7 cellular contexts compared by ENCODE assay signal in the genomic region with DNA sequence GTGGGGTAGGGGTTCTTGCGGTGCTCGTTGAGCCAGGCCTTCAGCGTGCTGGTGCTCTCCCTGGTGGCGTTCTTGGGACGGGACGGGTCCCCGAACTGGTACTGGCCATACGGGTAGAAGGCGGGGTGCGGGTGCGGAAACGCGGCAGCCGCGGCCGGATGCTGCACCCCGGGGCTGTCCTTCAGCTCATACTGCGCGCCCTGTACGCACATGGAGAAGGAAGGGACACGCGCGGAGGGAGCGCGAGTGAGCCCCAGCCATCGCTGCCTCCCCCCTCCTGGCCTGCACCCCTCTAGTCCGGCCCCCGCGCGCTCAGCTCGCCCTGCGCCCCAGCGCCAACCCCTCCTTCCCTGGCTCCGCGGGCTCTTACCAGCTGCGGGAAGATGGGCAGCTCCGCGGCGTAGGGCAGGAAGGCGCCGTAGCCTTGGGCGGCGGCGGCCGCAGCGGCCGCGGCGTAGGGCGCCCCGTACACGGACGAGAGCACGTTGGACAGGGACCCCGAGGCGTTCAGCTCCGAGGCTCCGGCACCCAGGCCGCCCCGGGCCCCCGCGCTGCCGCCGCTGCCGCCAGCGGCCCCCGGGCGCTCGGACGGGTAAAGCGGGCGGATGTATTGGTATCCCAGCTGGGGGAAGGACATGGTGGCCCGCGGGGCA. TPM values are rescaled to one million over a fixed set of nuclear protein-coding genes. Genes with fewer than 3 reads are reported as not detected.
DNase-seq lines count a peak whose midpoint lies in the region; ATAC-seq and TF ChIP-seq lines count a peak whose summit lies in the region.

No MANE protein-coding gene starts in this region.

- H3K36me3 ChIP-seq in HAP-1 (replicated peaks) (no peaks in the 10 kb centered on the region), Peyer's patch (no peaks in the 10 kb centered on the region), esophagus muscularis mucosa (no peaks in the 10 kb centered on the region), parathyroid adenoma (ENCODE audit: control insufficient read depth, insufficient read depth, low read length) (no peaks in the 10 kb centered on the region)
- H3K36me3 ChIP-seq in CD8-positive, alpha-beta T cell (ENCODE audit: insufficient read depth, low read length) = no peaks in the 10 kb centered on the region

- H3K4me1 ChIP-seq in HAP-1 (no peaks in the 10 kb centered on the region), Peyer's patch (peaks cover 0 to 57% (median 0%) of the 10 kb centered on the region in 4 donors), esophagus muscularis mucosa (peaks cover 31 to 83% (median 76%) of the 10 kb centered on the region in 4 donors), parathyroid adenoma (no peaks in the 10 kb centered on the region)
- H3K4me1 ChIP-seq in CD8-positive, alpha-beta T cell (ENCODE audit: insufficient read depth, low read length) = no peaks in the 10 kb centered on the region

- no peaks in the 10 kb centered on the region for H3K9me3 Mint-ChIP-seq in CD8-positive, alpha-beta T cell

- TF ChIP-seq POLR2A in Peyer's patch (IDR thresholded peaks at IDR 0.05) (no peak), esophagus muscularis mucosa (IDR thresholded peaks at IDR 0.05; ENCODE audit: low read depth) (no peak)

- POLR2A ChIA-PET in CD8-positive, alpha-beta T cell (lab: Charles Lee) = no interaction called here

- H2AFZ ChIP-seq in parathyroid adenoma = peak overlapping the region; percentile 17

- no peak for ATAC-seq in CD8-positive, alpha-beta T cell
- ATAC-seq in GM19023 (IDR thresholded peaks at IDR 0.05; ENCODE audit: unreplicated experiment) = no peak

- TF ChIP-seq EP300 in esophagus muscularis mucosa (IDR thresholded peaks at IDR 0.05) = no peak

- peaks cover 30% of the 10 kb centered on the region for H3K4me1 Mint-ChIP-seq in CD8-positive, alpha-beta T cell (ENCODE audit: low read depth)

- H3K9ac ChIP-seq in parathyroid adenoma = no peak overlapping the region

- H3K27ac ChIP-seq in Peyer's patch (no peak overlapping the region), esophagus muscularis mucosa (replicated peaks in 1 of 4) (no peak overlapping the region), parathyroid adenoma (no peak overlapping the region)
- no peak overlapping the region for H3K27ac ChIP-seq in CD8-positive, alpha-beta T cell (ENCODE audit: low read depth, low read length)

- WGBS in esophagus muscularis mucosa = 1% methylated on average over 14 of the region's 74 CpGs

- no peak for TF ChIP-seq CTCF in Peyer's patch (IDR thresholded peaks at IDR 0.05)
- no peak for TF ChIP-seq CTCF in esophagus muscularis mucosa (IDR thresholded peaks at IDR 0.05)
- TF ChIP-seq CTCF in parathyroid adenoma (IDR thresholded peaks at IDR 0.05) = no peak
- TF ChIP-seq CTCF in CD8-positive, alpha-beta T cell (IDR thresholded peaks at IDR 0.05) = no peak

- H3K4me3 ChIP-seq in HAP-1 (peak overlapping the region; percentile 61), Peyer's patch (peak overlapping the region in 3 of 4 donors; percentile 26 to 51 (median 44)), esophagus muscularis mucosa (peak overlapping the region; percentile 53 to 65 (median 56)), parathyroid adenoma (ENCODE audit: low read depth, low read length) (peak overlapping the region; percentile 60)
- no peak overlapping the region for H3K4me3 ChIP-seq in CD8-positive, alpha-beta T cell (ENCODE audit: low read depth, low read length)

- peak overlapping the region; percentile 81 for H3K4me2 ChIP-seq in parathyroid adenoma (ENCODE audit: low read length)

- H3K79me2 ChIP-seq in parathyroid adenoma = no peaks in the 10 kb centered on the region

- in situ Hi-C loops in HAP-1 (cut with MboI; ENCODE audit: low sequenced_read_pairs) = loop anchor here (10.0 to 25.0 kb wide), 3 partner anchors 523 to 977 kb away; partner anchors contain the start of gene IRX5

- no peak overlapping the region for H3K27ac Mint-ChIP-seq in CD8-positive, alpha-beta T cell

- intact Hi-C loops in esophagus muscularis mucosa (cut with DNase I) = loop anchor here (10.0 kb wide), 2 partner anchors 511 to 649 kb away; partner anchors contain the start of gene IRX5
- intact Hi-C loops in CD8-positive, alpha-beta T cell (cut with DNase I, micrococcal nuclease) = no loop called here

- no peaks in the 10 kb centered on the region for H3K9me3 ChIP-seq in HAP-1
- no peaks in the 10 kb centered on the region for H3K9me3 ChIP-seq in Peyer's patch
- H3K9me3 ChIP-seq in esophagus muscularis mucosa = no peaks in the 10 kb centered on the region
- no peaks in the 10 kb centered on the region for H3K9me3 ChIP-seq in parathyroid adenoma (ENCODE audit: control insufficient read depth, low read length)
- no peaks in the 10 kb centered on the region for H3K9me3 ChIP-seq in CD8-positive, alpha-beta T cell (ENCODE audit: low read length)

- no peak overlapping the region for H3K4me3 Mint-ChIP-seq in CD8-positive, alpha-beta T cell

- peaks cover 52% of the 10 kb centered on the region for H3K27me3 Mint-ChIP-seq in CD8-positive, alpha-beta T cell (ENCODE audit: low read depth)

- H3K36me3 Mint-ChIP-seq in CD8-positive, alpha-beta T cell = no peaks in the 10 kb centered on the region

- H3K27me3 ChIP-seq in HAP-1 (ENCODE audit: low read depth) (no peaks in the 10 kb centered on the region), Peyer's patch (peaks cover 0 to 70% of the 10 kb centered on the region in 2 donors), esophagus muscularis mucosa (peaks cover 14 to 100% (median 81%) of the 10 kb centered on the region in 4 donors), parathyroid adenoma (ENCODE audit: control insufficient read depth, insufficient read depth, low read length) (no peaks in the 10 kb centered on the region)
- H3K27me3 ChIP-seq in CD8-positive, alpha-beta T cell (ENCODE audit: insufficient read depth, low read length) = no peaks in the 10 kb centered on the region

- CTCF ChIA-PET in CD8-positive, alpha-beta T cell (lab: Charles Lee) = no interaction called here

- DNase-seq in HAP-1 (ENCODE audit: low spot score in 2 of 2) (peak in 1 of 2 experiments; percentile 47), Peyer's patch (peak in 1 of 3 donors; percentile 41), esophagus muscularis mucosa (ENCODE audit: extremely low spot score) (no peak), cerebellar nuclear complex (lab: John Stamatoyannopoulos, UW) (no peak)
- no peak for DNase-seq in CD8-positive, alpha-beta T cell

RNA-seq across cellular contexts. Expression of gene IRX3, which starts 1.0 kb away (rescaled TPM):
- total RNA-seq in Peyer's patch (not detected), esophagus muscularis mucosa (1 to 10 TPM in 2 of 4 donors, under 1 TPM in 2; 0.39 to 1.7 (median 1.1) TPM)
- total RNA-seq in CD8-positive, alpha-beta T cell = not detected
